Comparison of ENCODE assay signal across 11 cellular contexts in genomic region chr2:49619804-49620203, GRCh38.
DNase-seq lines count a peak whose midpoint lies in the region; ATAC-seq and TF ChIP-seq lines count a peak whose summit lies in the region.
"Had no signal": no experiment of that assay in that cellular context is flagged by ENCODE, and none has a peak within 500 bp of the region (broad histone marks: within the 10 kb centered on the region; RNA-seq: fewer than 3 reads in every experiment).

No MANE protein-coding gene starts in this region.

- no peak overlapping the region for H3K27ac ChIP-seq in GM23338 (ENCODE audit: low read depth)
- H3K27ac ChIP-seq: coronary artery had no signal

- in situ Hi-C loops in SK-MEL-5 (cut with HindIII; ENCODE audit: low pct_unique_long_range_greater_than_20kb, low sequenced_read_pairs), result no loop called here

- H3K4me1 ChIP-seq in GM23338 (ENCODE audit: insufficient read depth), result no peaks in the 10 kb centered on the region

- H3K27ac Mint-ChIP-seq in GM23338, result no peak overlapping the region

- H3K4me2 ChIP-seq in GM23338, result no peak overlapping the region

- TF ChIP-seq CTCF in GM23338 (conservative IDR thresholded peaks at IDR 0.05; ENCODE audit: low read depth in 2 of 2) (peak; percentile 46 to 58), kidney epithelial cell (IDR thresholded peaks at IDR 0.05; ENCODE audit: insufficient read depth, low read length, poor library complexity, severe bottlenecking) (peak; percentile 20), GM20000 (IDR thresholded peaks at IDR 0.05; ENCODE audit: extremely low read depth, missing control alignments) (no peak)

- H3K36me3 ChIP-seq in GM23338 (ENCODE audit: insufficient read depth) (no peaks in the 10 kb centered on the region), kidney epithelial cell (ENCODE audit: control insufficient read depth, insufficient read depth, low read length) (no peaks in the 10 kb centered on the region)

- H3F3A ChIP-seq in GM23338 (replicated peaks; ENCODE audit: low read depth), result no peaks in the 10 kb centered on the region

- H3K27me3 Mint-ChIP-seq in GM23338 (ENCODE audit: insufficient read depth, low read depth, poor library complexity), result no peaks in the 10 kb centered on the region

- H3K4me3 Mint-ChIP-seq in GM23338, result no peak overlapping the region

- no peaks in the 10 kb centered on the region for H3K36me3 Mint-ChIP-seq in GM23338 (ENCODE audit: low read depth)

- peaks cover 4% of the 10 kb centered on the region; the same call in 2 of the 3 replicates for H3K4me1 Mint-ChIP-seq in GM23338

- no peaks in the 10 kb centered on the region for H3K9me3 Mint-ChIP-seq in GM23338

- no peaks in the 10 kb centered on the region for H3K9me2 ChIP-seq in GM23338 (ENCODE audit: insufficient read depth)

- peak; percentile 79 for ATAC-seq in GM23338
- no peak for ATAC-seq in GM19023 (IDR thresholded peaks at IDR 0.05; ENCODE audit: unreplicated experiment)

- no peak overlapping the region for H2AFZ ChIP-seq in GM23338

- no peaks in the 10 kb centered on the region for H4K20me1 ChIP-seq in GM23338 (replicated peaks; ENCODE audit: insufficient read depth)

- no peaks in the 10 kb centered on the region for H3K79me2 ChIP-seq in GM23338 (replicated peaks; ENCODE audit: insufficient read depth)

- H3K27me3 ChIP-seq in GM23338 (ENCODE audit: insufficient read depth), result no peaks in the 10 kb centered on the region
- no peaks in the 10 kb centered on the region for H3K27me3 ChIP-seq in kidney epithelial cell (ENCODE audit: control insufficient read depth, insufficient read depth, low read length)

- DNase-seq in NCI-H1417 (lab: John Stamatoyannopoulos, UW) (peak in 2 of 3 experiments; percentile 14 to 32), NCI-H1417 treated with DMSO at 0.1 percent for 48 hours (lab: John Stamatoyannopoulos, UW) (no peak), GM23338 (ENCODE audit: low spot score) (peak; percentile 58), SK-MEL-5 (ENCODE audit: low read depth, low spot score) (peak; percentile 64), kidney epithelial cell (ENCODE audit: low read depth) (no peak), GM20000 (ENCODE audit: low spot score) (no peak), AG20443 (ENCODE audit: low spot score) (no peak)
- DNase-seq: activated CD4-positive, alpha-beta T cell treated with anti-CD3 and anti-CD28 coated beads for 1 hour; DMS79 had no signal

- H3K4me3 ChIP-seq in GM23338 (no peak overlapping the region), kidney epithelial cell (ENCODE audit: low read depth, low read length) (no peak overlapping the region)
- H3K4me3 ChIP-seq: coronary artery had no signal

TF ChIP-seq in GM23338, 12 proteins besides CTCF, POLR2A, EP300 and RAD21:
- TF ChIP-seq POLR2AphosphoS5 (IDR thresholded peaks at IDR 0.05; ENCODE audit: low read depth), result no peak
- TF ChIP-seq ZNF331 (CRISPR knock-in tag; IDR thresholded peaks at IDR 0.05; ENCODE audit: low read depth), result no peak
- TF ChIP-seq JUNB (IDR thresholded peaks at IDR 0.05; ENCODE audit: unreplicated experiment), result no peak
- no peak for TF ChIP-seq NANOG (IDR thresholded peaks at IDR 0.05; ENCODE audit: borderline replicate concordance)

Comparison
In these comparisons a context has a peak if more than half of its experiments do, and no peak if none do; other contexts are left out.
1. DNase-seq: peak in NCI-H1417 (2 of 3), GM23338 (single experiment) and SK-MEL-5 (single experiment); none in NCI-H1417 treated with DMSO at 0.1 percent for 48 hours (single experiment), kidney epithelial cell (single experiment), GM20000 (single experiment) and AG20443 (single experiment).